ENCODE assay signal across 8 cellular contexts in the genomic region with DNA sequence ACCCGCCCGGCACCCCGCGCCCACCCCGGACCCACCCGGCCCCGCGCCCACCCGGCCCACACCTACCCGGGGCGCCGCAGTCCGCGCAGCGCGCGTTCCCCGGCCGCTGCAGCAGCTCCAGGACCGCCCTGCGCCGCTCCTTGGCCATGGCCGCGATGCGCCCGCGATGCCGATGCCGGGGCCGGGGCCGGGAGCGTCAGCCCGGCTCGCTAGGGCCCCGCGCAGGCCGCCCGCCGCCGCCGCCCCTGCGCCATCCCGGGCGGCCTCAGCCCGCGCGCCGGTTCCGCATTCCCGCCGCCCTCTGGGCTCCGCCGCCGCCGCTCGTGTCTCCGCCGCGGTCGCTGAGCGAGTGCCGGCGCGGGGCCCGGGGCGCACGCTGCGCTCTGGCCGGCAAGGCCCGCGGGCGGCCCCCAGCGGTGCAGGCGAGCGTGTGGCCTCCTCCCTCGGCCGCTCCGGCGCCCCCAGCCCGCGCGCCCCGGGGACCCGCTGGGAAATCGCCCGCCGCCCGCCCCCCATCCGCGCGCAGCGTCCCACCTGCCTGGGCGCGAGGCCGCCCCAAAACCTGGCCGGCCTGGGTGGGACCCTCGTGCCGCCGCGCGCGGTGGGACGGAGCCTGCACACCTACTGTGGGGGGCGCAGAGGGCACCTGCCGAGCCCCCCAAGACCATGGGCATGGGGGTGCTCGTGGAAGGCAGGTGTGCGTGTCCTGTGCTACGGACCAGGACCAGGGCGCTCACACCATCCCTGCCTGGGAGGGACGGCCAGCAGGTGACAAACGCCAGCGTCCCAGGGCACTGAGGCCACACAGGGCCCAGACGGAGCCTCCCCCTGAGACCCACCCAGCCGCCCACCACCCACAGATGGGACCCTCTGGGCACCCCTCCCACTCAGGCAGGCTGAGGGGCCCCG. TPM values are rescaled to one million over a fixed set of nuclear protein-coding genes. Genes with fewer than 3 reads are reported as not detected.
DNase-seq lines count a peak whose midpoint lies in the region; ATAC-seq and TF ChIP-seq lines count a peak whose summit lies in the region.

A gene with protein sequence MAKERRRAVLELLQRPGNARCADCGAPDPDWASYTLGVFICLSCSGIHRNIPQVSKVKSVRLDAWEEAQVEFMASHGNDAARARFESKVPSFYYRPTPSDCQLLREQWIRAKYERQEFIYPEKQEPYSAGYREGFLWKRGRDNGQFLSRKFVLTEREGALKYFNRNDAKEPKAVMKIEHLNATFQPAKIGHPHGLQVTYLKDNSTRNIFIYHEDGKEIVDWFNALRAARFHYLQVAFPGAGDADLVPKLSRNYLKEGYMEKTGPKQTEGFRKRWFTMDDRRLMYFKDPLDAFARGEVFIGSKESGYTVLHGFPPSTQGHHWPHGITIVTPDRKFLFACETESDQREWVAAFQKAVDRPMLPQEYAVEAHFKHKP (minus strand): TSS at position 351 of the 909 bp plus-strand sequence. CDS start 203 bp downstream, at position 148.

- H3K27me3 Mint-ChIP-seq in CD14-positive monocyte (ENCODE audit: low read depth in 3 of 3), result peaks cover 0 to 2% (median 0%) of the 10 kb centered on the region in 3 donors
- peaks cover 0 to 13% (median 8%) of the 10 kb centered on the region in 5 donors for H3K27me3 Mint-ChIP-seq in naive thymus-derived CD4-positive, alpha-beta T cell

- H3K9me3 ChIP-seq in MG63 (no peaks in the 10 kb centered on the region), fibroblast of lung (ENCODE audit: control insufficient read depth, insufficient read depth, low read depth, low read length) (no peaks in the 10 kb centered on the region)
- no peaks in the 10 kb centered on the region for H3K9me3 ChIP-seq in naive thymus-derived CD4-positive, alpha-beta T cell (ENCODE audit: control insufficient read depth in 2 of 3, low read length in 3 of 3)

- ATAC-seq in GM19455 (IDR thresholded peaks at IDR 0.05; ENCODE audit: unreplicated experiment), result peak; percentile 43
- ATAC-seq in naive thymus-derived CD4-positive, alpha-beta T cell, result peak; percentile 84

- H3K36me3 ChIP-seq in MG63 (no peaks in the 10 kb centered on the region), fibroblast of lung (ENCODE audit: control insufficient read depth, insufficient read depth, low read length) (no peaks in the 10 kb centered on the region)
- H3K36me3 ChIP-seq in naive thymus-derived CD4-positive, alpha-beta T cell (ENCODE audit: control insufficient read depth in 2 of 3, insufficient read depth in 3 of 3, low read length in 3 of 3), result no peaks in the 10 kb centered on the region

- no peaks in the 10 kb centered on the region for H3K79me2 ChIP-seq in fibroblast of lung (ENCODE audit: control insufficient read depth, insufficient read depth, low read length)

- CTCF ChIA-PET in naive thymus-derived CD4-positive, alpha-beta T cell (lab: Charles Lee), result interaction anchor here (0.6 kb wide), 1 partner anchor 47 kb away, joined by 3 read pairs; no protein-coding TSS in a partner anchor

- peaks cover 66% of the 10 kb centered on the region for H3K4me1 Mint-ChIP-seq in CD14-positive monocyte
- H3K4me1 Mint-ChIP-seq in naive thymus-derived CD4-positive, alpha-beta T cell, result peaks cover 0 to 12% (median 0%) of the 10 kb centered on the region in 7 donors

- H3K4me2 ChIP-seq in fibroblast of lung (ENCODE audit: extremely low read depth, insufficient read depth, low read length), result peak within 1 kb of the TSS; percentile 59

- H3K27me3 ChIP-seq in MG63, result no peaks in the 10 kb centered on the region
- H3K27me3 ChIP-seq in fibroblast of lung (ENCODE audit: control insufficient read depth, insufficient read depth, low read length), result peaks cover 5% of the 10 kb centered on the region
- no peaks in the 10 kb centered on the region for H3K27me3 ChIP-seq in naive thymus-derived CD4-positive, alpha-beta T cell (ENCODE audit: control insufficient read depth in 2 of 2, insufficient read depth in 2 of 2, low read length in 2 of 2)

- TF ChIP-seq CTCF in CD14-positive monocyte (IDR thresholded peaks at IDR 0.05) (peak; percentile 51), fibroblast of lung (conservative IDR thresholded peaks at IDR 0.05 in 1 of 2, IDR thresholded peaks at IDR 0.05 in 1 of 2; ENCODE audit: low read depth in 1 of 2, low read length in 2 of 2) (no peak)

- intact Hi-C loops in CD14-positive monocyte (cut with micrococcal nuclease), result loop anchor here (2.0 to 5.0 kb wide), 4 partner anchors 32 to 352 kb away; no protein-coding TSS in a partner anchor
- intact Hi-C loops in naive thymus-derived CD4-positive, alpha-beta T cell (cut with micrococcal nuclease), result loop anchor here (1.0 to 5.0 kb wide), 5 partner anchors 31 to 632 kb away; no protein-coding TSS in a partner anchor

- H3K4me1 ChIP-seq in fibroblast of lung (ENCODE audit: control insufficient read depth, extremely low read depth, insufficient read depth, low read length), result no peaks in the 10 kb centered on the region
- H3K4me1 ChIP-seq in naive thymus-derived CD4-positive, alpha-beta T cell (ENCODE audit: control insufficient read depth in 2 of 2, insufficient read depth in 2 of 2, low read length in 2 of 2), result no peaks in the 10 kb centered on the region

- H3K4me3 ChIP-seq in MG63 (peak within 1 kb of the TSS; percentile 12; the same call in 1 of the 2 replicates), fibroblast of lung (replicated peaks in 1 of 4; ENCODE audit: control extremely low read depth in 1 of 4, insufficient read depth in 1 of 4, low read depth in 3 of 4, low read length in 4 of 4) (peak within 1 kb of the TSS in 3 of 4 experiments; percentile 19 to 46 (median 23))
- H3K4me3 ChIP-seq in naive thymus-derived CD4-positive, alpha-beta T cell (ENCODE audit: low read length), result no peak within 1 kb of the TSS

- DNase-seq in CD14-positive monocyte (ENCODE audit: low spot score), result peak; percentile 70
- peak; percentile 46 for DNase-seq in MG63
- peak; percentile 42 for DNase-seq in activated T-cell treated with anti-CD3 and anti-CD28 coated beads for 1 hour (ENCODE audit: low read depth)
- DNase-seq in fibroblast of lung (ENCODE audit: low read depth in 2 of 2), result peak; percentile 41 to 55
- DNase-seq in naive thymus-derived CD4-positive, alpha-beta T cell, result peak in 7 of 9 donors; percentile 41 to 76 (median 56)
- peak in 28 of 49 donors; percentile 15 to 82 (median 36) for DNase-seq in substantia nigra (lab: John Stamatoyannopoulos, UW)
- DNase-seq in inferior parietal cortex (ENCODE audit: extremely low spot score), result no peak

- no peak within 1 kb of the TSS for H2AFZ ChIP-seq in fibroblast of lung (ENCODE audit: low read length)

- H4K20me1 ChIP-seq in fibroblast of lung (ENCODE audit: control insufficient read depth, extremely low read depth, insufficient read depth, low read length), result no peaks in the 10 kb centered on the region

- H3K9ac ChIP-seq in fibroblast of lung (ENCODE audit: insufficient read depth, low read length), result no peak within 1 kb of the TSS

- H3K27ac Mint-ChIP-seq in CD14-positive monocyte, result peak within 1 kb of the TSS; percentile 80 to 91 (median 86)
- H3K27ac Mint-ChIP-seq in naive thymus-derived CD4-positive, alpha-beta T cell, result peak within 1 kb of the TSS in 2 of 9 donors; percentile 32 to 33

- H3K9me3 Mint-ChIP-seq in CD14-positive monocyte, result no peaks in the 10 kb centered on the region
- no peaks in the 10 kb centered on the region for H3K9me3 Mint-ChIP-seq in naive thymus-derived CD4-positive, alpha-beta T cell

- peak within 1 kb of the TSS; percentile 72 to 73 for H3K4me3 Mint-ChIP-seq in CD14-positive monocyte
- peak within 1 kb of the TSS; percentile 51 to 86 (median 65) for H3K4me3 Mint-ChIP-seq in naive thymus-derived CD4-positive, alpha-beta T cell

- POLR2A ChIA-PET in naive thymus-derived CD4-positive, alpha-beta T cell (lab: Charles Lee), result interaction anchor here (1.3 kb wide), 1 partner anchor 46 kb away, joined by 3 read pairs; no protein-coding TSS in a partner anchor

- peaks cover 12 to 28% of the 10 kb centered on the region in 2 donors for H3K36me3 Mint-ChIP-seq in CD14-positive monocyte
- H3K36me3 Mint-ChIP-seq in naive thymus-derived CD4-positive, alpha-beta T cell, result peaks cover 0 to 2% (median 0%) of the 10 kb centered on the region in 5 donors

- H3K27ac ChIP-seq in fibroblast of lung (ENCODE audit: insufficient read depth, low read length), result no peak within 1 kb of the TSS
- no peak within 1 kb of the TSS for H3K27ac ChIP-seq in naive thymus-derived CD4-positive, alpha-beta T cell (ENCODE audit: low read depth, low read length)
- peak within 1 kb of the TSS; percentile 95 for H3K27ac ChIP-seq in substantia nigra (ENCODE audit: low read depth, low read length, poor library complexity, severe bottlenecking)

RNA-seq across cellular contexts. Expression of the gene that starts here (rescaled TPM):
- 10 to 100 TPM; 49.1 to 72.2 TPM for polyA plus RNA-seq in CD14-positive monocyte
- 7.6 and 9.6 TPM in 2 replicates for total RNA-seq in MG63 (2014; rRNA removed; shearing (Covaris generic); ENCODE audit: low replicate concordance)
- 1.0 and 2.3 TPM in 2 replicates for total RNA-seq in fibroblast of lung
- polyA plus RNA-seq in fibroblast of lung, result 1.0 and 1.1 TPM in 2 replicates
- 1.7 TPM in 2 replicates for polyA plus RNA-seq in fibroblast of lung (2012)
- polyA minus RNA-seq in fibroblast of lung (ENCODE audit: low replicate concordance), result 9.2 TPM in 1 of 2 replicates, not detected in the other
- 10 to 100 TPM in 3 of 5 experiments, 1 to 10 TPM in 2; 5.0 to 68.6 (median 17.3) TPM for total RNA-seq in naive thymus-derived CD4-positive, alpha-beta T cell
- 1 to 10 TPM; 3.8 to 5.5 TPM for polyA plus RNA-seq in naive thymus-derived CD4-positive, alpha-beta T cell

Comparison
In these comparisons a context has a peak if more than half of its experiments do, and no peak if none do; other contexts are left out.
1. RNA of the gene that starts here (polyA plus RNA-seq): 49.1 to 72.2 TPM in CD14-positive monocyte; 3.8 to 5.5 TPM in naive thymus-derived CD4-positive, alpha-beta T cell and 1.0 to 1.7 TPM in fibroblast of lung; every median in the first group is over 4 times any median in the second.